ENCODE assay signal across 13 cellular contexts in the genomic region with DNA sequence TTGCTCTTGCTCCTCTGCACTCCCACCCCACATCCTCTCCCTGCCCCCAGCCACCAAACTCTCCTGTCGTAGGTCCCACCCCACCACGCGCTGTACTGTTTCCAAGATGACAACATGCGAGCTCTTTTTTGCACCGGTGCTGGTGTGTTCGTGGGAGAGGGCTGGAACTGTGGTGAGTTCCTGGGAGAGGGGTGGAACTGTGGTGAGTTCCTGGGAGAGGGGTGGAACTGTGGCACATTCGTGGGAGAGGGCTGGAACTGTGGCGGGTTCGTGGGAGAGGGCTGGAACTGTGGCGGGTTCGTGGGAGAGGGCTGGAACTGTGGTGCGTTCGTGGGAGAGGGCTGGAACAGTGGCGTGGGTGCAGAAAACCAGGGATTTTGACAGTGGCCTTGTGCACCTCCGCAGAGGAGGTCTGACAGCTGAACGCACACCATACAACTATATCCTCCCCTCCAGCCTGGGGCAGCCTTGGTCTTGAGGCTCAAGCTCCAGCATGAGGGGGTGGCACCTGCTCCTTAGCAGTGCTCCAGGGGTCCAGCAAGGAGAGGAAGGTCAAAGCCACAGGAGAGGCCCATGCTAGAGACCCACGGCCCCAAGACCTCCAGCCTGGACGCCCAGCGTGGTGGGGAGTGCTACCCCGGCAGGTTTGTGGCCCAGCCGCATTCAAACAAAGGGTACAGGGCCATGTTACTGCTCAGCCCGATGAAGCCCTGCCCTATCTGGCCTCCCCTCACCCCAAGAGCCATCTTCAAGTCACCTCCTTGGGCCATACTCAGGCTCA. TPM values are rescaled to one million over a fixed set of nuclear protein-coding genes. Genes with fewer than 3 reads are reported as not detected.
DNase-seq lines count a peak whose midpoint lies in the region; ATAC-seq and TF ChIP-seq lines count a peak whose summit lies in the region.
"Had no signal": no experiment of that assay in that cellular context is flagged by ENCODE, and none has a peak within 500 bp of the region (broad histone marks: within the 10 kb centered on the region; RNA-seq: fewer than 3 reads in every experiment).

No MANE protein-coding gene starts in this region.

- H3K27me3 ChIP-seq in mammary epithelial cell (ENCODE audit: insufficient read depth, low read length), result no peaks in the 10 kb centered on the region
- no peaks in the 10 kb centered on the region for H3K27me3 ChIP-seq in breast epithelium
- no peaks in the 10 kb centered on the region for H3K27me3 ChIP-seq in transverse colon
- H3K27me3 ChIP-seq in brain microvascular endothelial cell (replicated peaks), result no peaks in the 10 kb centered on the region
- H3K27me3 ChIP-seq: SJCRH30, suprapubic skin had no signal

- peaks cover 7% of the 10 kb centered on the region for H3K9me3 Mint-ChIP-seq in MCF 10A (ENCODE audit: unreplicated experiment)

- in situ Hi-C loops in mammary epithelial cell (cut with MboI; ENCODE audit: low sequenced_read_pairs in 2 of 2) (no loop called here), transverse colon (cut with MboI; ENCODE audit: low pct_ligation_motif_present in 1 of 4, low pct_unique_long_range_greater_than_20kb in 1 of 4, low sequenced_read_pairs in 3 of 4) (no loop called here), brain microvascular endothelial cell (cut with HindIII; ENCODE audit: low pct_ligation_motif_present, low sequenced_read_pairs) (no loop called here)

- no peak overlapping the region for H3K9ac ChIP-seq in mammary epithelial cell (ENCODE audit: insufficient read depth, low read length)

- peaks cover 100% of the 10 kb centered on the region for H3K79me2 ChIP-seq in mammary epithelial cell (ENCODE audit: insufficient read depth, low read length)

- H3K27ac ChIP-seq in mammary epithelial cell (ENCODE audit: insufficient read depth, low read depth, low read length) (no peak overlapping the region), breast epithelium (peak overlapping the region; percentile 53 to 68), transverse colon (peak overlapping the region; percentile 69 to 99 (median 96)), brain microvascular endothelial cell (no peak overlapping the region)
- H3K27ac ChIP-seq: SJCRH30 had no signal

- no peak overlapping the region for H2AFZ ChIP-seq in mammary epithelial cell (ENCODE audit: low read depth, low read length)

- no peak for TF ChIP-seq CTCF in MCF 10A (IDR thresholded peaks at IDR 0.05; ENCODE audit: unreplicated experiment)
- TF ChIP-seq CTCF in mammary epithelial cell (conservative IDR thresholded peaks at IDR 0.05 in 1 of 2, IDR thresholded peaks at IDR 0.05 in 1 of 2; ENCODE audit: extremely low read depth in 1 of 2, insufficient read depth in 1 of 2, low read depth in 1 of 2, low read length in 2 of 2), result no peak
- no peak for TF ChIP-seq CTCF in breast epithelium (IDR thresholded peaks at IDR 0.05)
- no peak for TF ChIP-seq CTCF in mucosa of descending colon (IDR thresholded peaks at IDR 0.05)
- TF ChIP-seq CTCF in transverse colon (IDR thresholded peaks at IDR 0.05), result no peak
- TF ChIP-seq CTCF in brain microvascular endothelial cell (IDR thresholded peaks at IDR 0.05; ENCODE audit: low read depth, low read length, missing control alignments), result no peak

- peak overlapping the region; percentile 58 for H3K27ac Mint-ChIP-seq in MCF 10A (ENCODE audit: low read depth, unreplicated experiment)

- no peak for DNase-seq in MCF 10A (ENCODE audit: unreplicated experiment)
- no peak for DNase-seq in mammary epithelial cell
- DNase-seq in breast epithelium (ENCODE audit: low spot score in 2 of 2), result no peak
- DNase-seq in mucosa of descending colon, result no peak
- DNase-seq in transverse colon, result no peak
- no peak for DNase-seq in brain microvascular endothelial cell
- no peak for DNase-seq in NCI-H1048 (lab: John Stamatoyannopoulos, UW)
- DNase-seq: amniotic stem cell, NCI-H1105, NCI-H774, SJCRH30 had no signal

- peaks cover 66% of the 10 kb centered on the region for H4K20me1 ChIP-seq in mammary epithelial cell (ENCODE audit: insufficient read depth, low read length)

- H3K4me3 Mint-ChIP-seq in MCF 10A (ENCODE audit: unreplicated experiment), result no peak overlapping the region

- CTCF ChIA-PET in MCF 10A (lab: Yijun Ruan, JAX), result interaction anchor here (0.6 kb wide), 1 partner anchor 21 kb away, joined by 3 read pairs; no protein-coding TSS in a partner anchor
- CTCF ChIA-PET in mammary epithelial cell (lab: Charles Lee; ENCODE audit: low non-redundant PET), result no interaction called here

- 73% methylated on average over 18 of the region's 22 CpGs for WGBS in mammary epithelial cell (ENCODE audit: low coverage, missing lambda C conversion rate)
- WGBS in transverse colon (ENCODE audit: low coverage in 1 of 2), 2 donors, result 72% methylated on average over 22 of the region's 22 CpGs; no CpG with 5 or more reads in 1 of the 2 donors

- intact Hi-C loops in MCF 10A (cut with micrococcal nuclease), result no loop called here
- intact Hi-C loops in mammary epithelial cell (cut with micrococcal nuclease), result loop anchor here (5.0 kb wide), 1 partner anchor 113 kb away; no protein-coding TSS in a partner anchor
- intact Hi-C loops in breast epithelium (cut with DNase I; ENCODE audit: low total_unique reads), result no loop called here
- intact Hi-C loops in mucosa of descending colon (cut with DNase I, micrococcal nuclease), result no loop called here
- intact Hi-C loops in transverse colon (cut with DNase I; ENCODE audit: low total_unique reads), result loop anchor here (10.0 kb wide), 1 partner anchor 1986 kb away; no protein-coding TSS in a partner anchor

- H3K9me3 ChIP-seq in mammary epithelial cell (replicated peaks; ENCODE audit: insufficient read depth, low read length) (no peaks in the 10 kb centered on the region), breast epithelium (no peaks in the 10 kb centered on the region), mucosa of descending colon (no peaks in the 10 kb centered on the region), transverse colon (no peaks in the 10 kb centered on the region)

- TF ChIP-seq POLR2A in breast epithelium (IDR thresholded peaks at IDR 0.05) (no peak), transverse colon (IDR thresholded peaks at IDR 0.05) (no peak)

- BruUV-seq in MCF 10A (replicated peaks; lab: Mats Ljungman, UMichigan), result no TSS peak
- no TSS peak for BruUV-seq in mammary epithelial cell (replicated peaks; lab: Mats Ljungman, UMichigan)

- H3K36me3 Mint-ChIP-seq in MCF 10A (ENCODE audit: insufficient read depth, unreplicated experiment), result peaks cover 38% of the 10 kb centered on the region

- POLR2A ChIA-PET in MCF 10A (lab: Yijun Ruan, JAX), result no interaction called here

- no peak overlapping the region for H3K4me3 ChIP-seq in mammary epithelial cell (replicated peaks in 1 of 3; ENCODE audit: insufficient read depth in 1 of 3, low read depth in 2 of 3, low read length in 3 of 3)
- no peak overlapping the region for H3K4me3 ChIP-seq in breast epithelium
- H3K4me3 ChIP-seq in mucosa of descending colon, result no peak overlapping the region
- no peak overlapping the region for H3K4me3 ChIP-seq in transverse colon
- no peak overlapping the region for H3K4me3 ChIP-seq in brain microvascular endothelial cell (ENCODE audit: low read depth, low read length)
- H3K4me3 ChIP-seq: SJCRH30, suprapubic skin had no signal

- H3K4me1 ChIP-seq in mammary epithelial cell (ENCODE audit: insufficient read depth, low read length) (peaks cover 46% of the 10 kb centered on the region), breast epithelium (peaks cover 0 to 10% of the 10 kb centered on the region in 2 donors), mucosa of descending colon (ENCODE audit: low read depth) (peaks cover 9% of the 10 kb centered on the region), transverse colon (peaks cover 15 to 52% (median 33%) of the 10 kb centered on the region in 4 donors)

- peaks cover 14% of the 10 kb centered on the region for H3K36me3 ChIP-seq in mammary epithelial cell (ENCODE audit: insufficient read depth, low read length)
- no peaks in the 10 kb centered on the region for H3K36me3 ChIP-seq in breast epithelium
- H3K36me3 ChIP-seq in mucosa of descending colon (ENCODE audit: low read depth), result no peaks in the 10 kb centered on the region
- no peaks in the 10 kb centered on the region for H3K36me3 ChIP-seq in transverse colon
- H3K36me3 ChIP-seq in brain microvascular endothelial cell (replicated peaks), result peaks cover 59% of the 10 kb centered on the region

- dilution Hi-C loops in mammary epithelial cell (cut with HindIII; ENCODE audit: low sequenced_read_pairs), result no loop called here

- peaks cover 25% of the 10 kb centered on the region for H3K4me1 Mint-ChIP-seq in MCF 10A (ENCODE audit: insufficient read depth, unreplicated experiment)

- H3K4me2 ChIP-seq in mammary epithelial cell (ENCODE audit: insufficient read depth, low read depth, low read length), result no peak overlapping the region

- peak; percentile 8 for ATAC-seq in mucosa of descending colon
- no peak for ATAC-seq in HG02981 (IDR thresholded peaks at IDR 0.05; ENCODE audit: unreplicated experiment)

- H3K27me3 Mint-ChIP-seq in MCF 10A (ENCODE audit: insufficient read depth, unreplicated experiment), result no peaks in the 10 kb centered on the region

- no peak for TF ChIP-seq EP300 in transverse colon (IDR thresholded peaks at IDR 0.05; ENCODE audit: low read depth)

RNA-seq across cellular contexts. Expression of a gene that starts 50.1 kb away (rescaled TPM):
- total RNA-seq in MCF 10A (2022), result 239 and 312 TPM in 2 replicates
- total RNA-seq in mammary epithelial cell, result 1,000 to 10,000 TPM in 1 of 2 donors, 100 to 1,000 TPM in 1; 841 to 1,322 TPM
- polyA plus RNA-seq in mammary epithelial cell, result 813 TPM
- 1,325 TPM for polyA minus RNA-seq in mammary epithelial cell
- 100 to 1,000 TPM in 2 of 3 donors, 10 to 100 TPM in 1; 75.0 to 295 (median 290) TPM for total RNA-seq in breast epithelium
- 100 to 1,000 TPM in 2 of 3 donors, 10 to 100 TPM in 1; 93.7 to 607 (median 128) TPM for total RNA-seq in mucosa of descending colon
- 100 to 1,000 TPM; 127 to 403 (median 197) TPM for total RNA-seq in transverse colon

Comparison
In these comparisons a context has a peak if more than half of its experiments do, and no peak if none do; other contexts are left out.
1. H3K27ac ChIP-seq: peak in breast epithelium (2 of 2) and transverse colon (4 of 4); none in mammary epithelial cell (single experiment) and brain microvascular endothelial cell (single experiment).
2. intact Hi-C loops: an anchor here in mammary epithelial cell (5.0 kb wide) and transverse colon (10.0 kb wide); none called in MCF 10A, breast epithelium and mucosa of descending colon.